20 cellular contexts compared by ENCODE assay signal in the genomic region with DNA sequence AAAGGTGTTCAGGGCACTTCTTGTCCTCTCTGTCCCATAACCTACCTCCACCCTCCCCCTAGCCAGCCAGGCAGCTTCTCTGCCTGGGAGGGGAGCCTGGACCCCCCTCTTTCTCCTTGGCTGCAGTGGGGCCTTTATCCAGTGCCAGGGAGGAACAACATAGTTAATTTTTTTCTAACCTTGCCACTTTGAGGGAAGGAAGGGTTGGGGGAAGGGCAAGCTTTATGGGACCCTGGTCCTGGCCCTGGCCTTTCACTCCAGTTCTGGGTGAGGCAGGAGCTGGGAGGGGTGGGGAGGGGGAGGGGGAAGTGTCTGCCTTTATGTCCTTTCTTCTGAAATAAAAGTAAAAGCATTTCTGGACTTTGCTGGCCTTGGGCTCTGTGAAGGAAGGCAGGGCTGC. TPM values are rescaled to one million over a fixed set of nuclear protein-coding genes. Genes with fewer than 3 reads are reported as not detected.
DNase-seq lines count a peak whose midpoint lies in the region; ATAC-seq, FAIRE-seq and TF ChIP-seq lines count a peak whose summit lies in the region.
"Had no signal": no experiment of that assay in that cellular context is flagged by ENCODE, and none has a peak within 500 bp of the region (broad histone marks: within the 10 kb centered on the region; RNA-seq: fewer than 3 reads in every experiment).

No MANE protein-coding gene starts in this region.

- H3K27ac ChIP-seq in HepG2 (ENCODE audit: extremely low read length, insufficient read depth, low read length) (no peak overlapping the region), right lobe of liver (no peak overlapping the region), PC-3 (ENCODE audit: low read length) (peak overlapping the region; percentile 90), endodermal cell (ENCODE audit: low read depth, low read length) (no peak overlapping the region), transverse colon (no peak overlapping the region)

- CTCF ChIA-PET in HepG2 (lab: Yijun Ruan, JAX; ENCODE audit: low intra/inter-chr PET ratio, low total read pairs) (no interaction called here), PC-3 (lab: Charles Lee) (interaction anchor here (1.2 kb wide), 1 partner anchor 17 kb away, joined by 5 read pairs; no protein-coding TSS in a partner anchor)

- ATAC-seq in HepG2 (no peak), right lobe of liver (no peak), PC-3 (no peak)

- H3K36me3 ChIP-seq in HepG2 (replicated peaks in 1 of 2; ENCODE audit: control insufficient read depth in 1 of 2, insufficient read depth in 2 of 2, low read length in 2 of 2) = peaks cover 0 to 14% of the 10 kb centered on the region in 2 experiments
- peaks cover 0 to 2% (median 0%) of the 10 kb centered on the region in 4 donors for H3K36me3 ChIP-seq in right lobe of liver
- H3K36me3 ChIP-seq in PC-3 (ENCODE audit: low read depth, low read length) = peaks cover 9% of the 10 kb centered on the region; the same call in 1 of the 2 replicates
- H3K36me3 ChIP-seq in endodermal cell (ENCODE audit: control insufficient read depth, insufficient read depth, low read length) = peaks cover 8% of the 10 kb centered on the region
- peaks cover 0 to 8% (median 3%) of the 10 kb centered on the region in 4 donors for H3K36me3 ChIP-seq in transverse colon

- no peak for DNase-seq in HepG2 (ENCODE audit: low spot score)
- DNase-seq in right lobe of liver = no peak
- DNase-seq in PC-3 = no peak
- peak; percentile 58 for DNase-seq in endodermal cell
- no peak for DNase-seq in type B pancreatic cell (ENCODE audit: extremely low spot score, unreplicated experiment)
- DNase-seq in transverse colon = no peak
- no peak for DNase-seq in GM19239 (ENCODE audit: insufficient read length, low spot score)
- no peak for DNase-seq in frontal cortex (ENCODE audit: low spot score in 2 of 2)
- DNase-seq: CD4-positive, CD25-positive, alpha-beta regulatory T cell; EL; KBM-7; NCI-H1048; NCI-H1436 treated with DMSO at 0.1 percent for 48 hours; NCI-H2081; NCI-H2227 treated with DMSO at 0.1 percent for 48 hours; NCI-H524; SIG-M5 had no signal

- TF ChIP-seq EP300 in HepG2 (IDR thresholded peaks at IDR 0.05; ENCODE audit: low read depth in 2 of 2, low read length in 2 of 2) = no peak
- no peak for TF ChIP-seq EP300 in HepG2 (CRISPR knock-in tag; IDR thresholded peaks at IDR 0.05; ENCODE audit: borderline replicate concordance)
- no peak for TF ChIP-seq EP300 in transverse colon (IDR thresholded peaks at IDR 0.05; ENCODE audit: low read depth)

- no TSS peak for BruUV-seq in HepG2 (replicated peaks; lab: Mats Ljungman, UMichigan)
- TSS peak; percentile 19 for BruUV-seq in PC-3 (replicated peaks; lab: Mats Ljungman, UMichigan)

- no peak for TF ChIP-seq RAD21 in HepG2 (CRISPR knock-in tag; IDR thresholded peaks at IDR 0.05)

- H3K9me2 ChIP-seq in PC-3 (replicated peaks; ENCODE audit: low read length) = no peaks in the 10 kb centered on the region

- H3K4me1 Mint-ChIP-seq in endodermal cell (peaks cover 14% of the 10 kb centered on the region), type B pancreatic cell (ENCODE audit: unreplicated experiment) (peaks cover 11% of the 10 kb centered on the region)

- H3K27ac Mint-ChIP-seq in endodermal cell (no peak overlapping the region), type B pancreatic cell (peak overlapping the region; percentile 92)
- H3K27ac Mint-ChIP-seq: CD4-positive, CD25-positive, alpha-beta regulatory T cell had no signal

- POLR2A ChIA-PET in HepG2 (lab: Yijun Ruan, JAX) = interaction anchor here (0.6 kb wide), 1 partner anchor 22 kb away, joined by 3 read pairs; no protein-coding TSS in a partner anchor
- POLR2A ChIA-PET in PC-3 (lab: Charles Lee; ENCODE audit: unreplicated experiment) = interaction anchor here (0.7 kb wide), 1 partner anchor 56 kb away, joined by 6 read pairs; a partner anchor contains a TSS

- H3K4me3 Mint-ChIP-seq in endodermal cell = no peak overlapping the region
- H3K4me3 Mint-ChIP-seq in type B pancreatic cell = peak overlapping the region; percentile 71

- H3K79me2 ChIP-seq in HepG2 (ENCODE audit: insufficient read depth, low read length) (no peaks in the 10 kb centered on the region), PC-3 (ENCODE audit: low read length) (peaks cover 8% of the 10 kb centered on the region)

- in situ Hi-C loops in HepG2 (cut with HindIII; ENCODE audit: extremely low pct_ligation_motif_present, low pct_unique_long_range_greater_than_20kb) (no loop called here), transverse colon (cut with MboI; ENCODE audit: low pct_ligation_motif_present in 1 of 4, low pct_unique_long_range_greater_than_20kb in 1 of 4, low sequenced_read_pairs in 3 of 4) (no loop called here)

- H3K36me3 Mint-ChIP-seq in endodermal cell (ENCODE audit: low read depth) = peaks cover 17% of the 10 kb centered on the region
- H3K36me3 Mint-ChIP-seq in type B pancreatic cell = peaks cover 10% of the 10 kb centered on the region

- H3K4me2 ChIP-seq in HepG2 (ENCODE audit: low read depth, low read length) (no peak overlapping the region), PC-3 (ENCODE audit: low read length) (no peak overlapping the region)

- H3K4me3 ChIP-seq in HepG2 (replicated peaks in 1 of 3; ENCODE audit: insufficient read depth in 1 of 3, low read depth in 2 of 3, low read length in 3 of 3) (no peak overlapping the region), right lobe of liver (no peak overlapping the region), PC-3 (ENCODE audit: low read length) (no peak overlapping the region), endodermal cell (ENCODE audit: low read length) (no peak overlapping the region), transverse colon (no peak overlapping the region)

- no peak overlapping the region for H3K9ac ChIP-seq in HepG2 (ENCODE audit: insufficient read depth, low read depth, low read length)
- no peak overlapping the region for H3K9ac ChIP-seq in PC-3 (ENCODE audit: low read length)
- no peak overlapping the region for H3K9ac ChIP-seq in endodermal cell (ENCODE audit: extremely low read depth, low read length, poor library complexity, severe bottlenecking)

- TF ChIP-seq POLR2A in HepG2 (IDR thresholded peaks at IDR 0.05; ENCODE audit: insufficient read depth in 1 of 2, low read depth in 2 of 2, low read length in 2 of 2) (no peak), right lobe of liver (IDR thresholded peaks at IDR 0.05) (no peak), transverse colon (IDR thresholded peaks at IDR 0.05) (no peak)

- H3K4me1 ChIP-seq in HepG2 (ENCODE audit: insufficient read depth, low read length) = peaks cover 36% of the 10 kb centered on the region
- H3K4me1 ChIP-seq in right lobe of liver = peaks cover 0 to 23% (median 0%) of the 10 kb centered on the region in 4 donors
- peaks cover 65% of the 10 kb centered on the region for H3K4me1 ChIP-seq in PC-3 (ENCODE audit: insufficient read depth, low read length)
- H3K4me1 ChIP-seq in endodermal cell (ENCODE audit: control insufficient read depth, insufficient read depth, low read length) = peaks cover 2% of the 10 kb centered on the region
- peaks cover 24 to 43% (median 33%) of the 10 kb centered on the region in 4 donors for H3K4me1 ChIP-seq in transverse colon

- H3F3A ChIP-seq in PC-3 (ENCODE audit: low read length, unreplicated experiment) = no peaks in the 10 kb centered on the region

- no peak for TF ChIP-seq CTCF in HepG2 (CRISPR knock-in tag; IDR thresholded peaks at IDR 0.05)
- no peak for TF ChIP-seq CTCF in right lobe of liver (IDR thresholded peaks at IDR 0.05)
- TF ChIP-seq CTCF in PC-3 (conservative IDR thresholded peaks at IDR 0.05; ENCODE audit: low read depth, low read length) = no peak
- TF ChIP-seq CTCF in endodermal cell (conservative IDR thresholded peaks at IDR 0.05) = no peak
- TF ChIP-seq CTCF in type B pancreatic cell (conservative IDR thresholded peaks at IDR 0.05) = no peak
- TF ChIP-seq CTCF in transverse colon (IDR thresholded peaks at IDR 0.05) = no peak

- no peaks in the 10 kb centered on the region for H3K9me3 ChIP-seq in HepG2 (ENCODE audit: low read length)
- H3K9me3 ChIP-seq in right lobe of liver = no peaks in the 10 kb centered on the region
- H3K9me3 ChIP-seq in PC-3 (ENCODE audit: low read length) = no peaks in the 10 kb centered on the region
- no peaks in the 10 kb centered on the region for H3K9me3 ChIP-seq in endodermal cell (ENCODE audit: control insufficient read depth, low read length)
- H3K9me3 ChIP-seq in transverse colon = no peaks in the 10 kb centered on the region

- no peaks in the 10 kb centered on the region for H3K9me3 Mint-ChIP-seq in endodermal cell
- no peaks in the 10 kb centered on the region for H3K9me3 Mint-ChIP-seq in type B pancreatic cell

- H4K20me1 ChIP-seq in HepG2 (ENCODE audit: insufficient read depth, low read length) (peaks cover 9% of the 10 kb centered on the region; the same call in 1 of the 2 replicates), PC-3 (ENCODE audit: low read length) (no peaks in the 10 kb centered on the region)

- FAIRE-seq in HepG2 (lab: Jason Lieb, UNC) (no peak), GM19239 (lab: Jason Lieb, UNC) (no peak), frontal cortex (lab: Jason Lieb, UNC) (no peak)
- FAIRE-seq: A204.1, H54 had no signal

- H3K27me3 ChIP-seq in HepG2 (ENCODE audit: control insufficient read depth in 1 of 2, insufficient read depth in 2 of 2, low read length in 2 of 2) (peaks cover 0 to 25% of the 10 kb centered on the region in 2 experiments; a peak in 4 of 5 replicates), right lobe of liver (peaks cover 0 to 16% of the 10 kb centered on the region in 2 donors), PC-3 (ENCODE audit: low read length) (peaks cover 13% of the 10 kb centered on the region), endodermal cell (ENCODE audit: control insufficient read depth, insufficient read depth, low read length, poor library complexity, severe bottlenecking) (peaks cover 43% of the 10 kb centered on the region), transverse colon (peaks cover 47% of the 10 kb centered on the region)

- intact Hi-C loops in HepG2 (cut with micrococcal nuclease; ENCODE audit: unreplicated experiment) = no loop called here
- intact Hi-C loops in right lobe of liver (cut with DNase I) = loop anchor here in 1 of 2 donors (10.0 kb wide), 1 partner anchor 124 kb away; no protein-coding TSS in a partner anchor
- intact Hi-C loops in PC-3 (cut with micrococcal nuclease) = no loop called here
- intact Hi-C loops in transverse colon (cut with DNase I; ENCODE audit: low total_unique reads) = no loop called here

- H3K27me3 Mint-ChIP-seq in endodermal cell (ENCODE audit: insufficient read depth) (peaks cover 49% of the 10 kb centered on the region), type B pancreatic cell (peaks cover 19% of the 10 kb centered on the region)

- H2AFZ ChIP-seq in HepG2 (ENCODE audit: low read length) (no peak overlapping the region), PC-3 (ENCODE audit: low read length) (no peak overlapping the region)

RNA-seq across cellular contexts. Expression of a gene that starts 4.5 kb away (rescaled TPM):
- 0.10 and 0.46 TPM in 2 replicates for total RNA-seq in HepG2 (2016; rRNA removed; fragmentation: Illumina TruSeq; extraction: Trizol)
- 0.18 TPM in 1 of 2 replicates, not detected in the other for total RNA-seq in HepG2 (2016; cell fraction: cytosol; rRNA removed; fragmentation: Illumina TruSeq; extraction: Trizol; ENCODE audit: low read depth)
- 0.52 TPM in 1 of 2 replicates, not detected in the other for total RNA-seq in HepG2 (2016; cell fraction: insoluble cytoplasmic fraction; rRNA removed; fragmentation: Illumina TruSeq; extraction: Trizol)
- 0.10 and 0.15 TPM in 2 replicates for total RNA-seq in HepG2 (2016; cell fraction: membrane; rRNA removed; fragmentation: Illumina TruSeq; extraction: Trizol)
- total RNA-seq in HepG2 (2016; cell fraction: nucleus; rRNA removed; fragmentation: Illumina TruSeq; extraction: Trizol) = 0.44 and 0.78 TPM in 2 replicates
- polyA plus RNA-seq in HepG2 (2011; rRNA removed) = 0.12 and 0.21 TPM in 2 replicates
- 0.12 and 0.23 TPM in 2 replicates for polyA plus RNA-seq in HepG2 (2011; cell fraction: cytosol; rRNA removed)
- polyA plus RNA-seq in HepG2 (2011; cell fraction: nucleus; rRNA removed) = 0.40 and 0.96 TPM in 2 replicates
- 0.09 and 0.31 TPM in 2 replicates for polyA plus RNA-seq in HepG2 (2012)
- polyA plus RNA-seq in HepG2 (2016; cell fraction: cytosol; fragmentation: Illumina TruSeq; extraction: Trizol; ENCODE audit: low read depth) = 0.06 and 0.09 TPM in 2 replicates
- 0.15 and 0.16 TPM in 2 replicates for polyA plus RNA-seq in HepG2 (2016; cell fraction: insoluble cytoplasmic fraction; fragmentation: Illumina TruSeq; extraction: Trizol; ENCODE audit: low read depth)
- polyA plus RNA-seq in HepG2 (2016; cell fraction: membrane; fragmentation: Illumina TruSeq; extraction: Trizol; ENCODE audit: low read depth) = 0.08 TPM in 1 of 2 replicates, not detected in the other
- 0.99 and 1.4 TPM in 2 replicates for polyA plus RNA-seq in HepG2 (2016; cell fraction: nucleus; fragmentation: Illumina TruSeq; extraction: Trizol; ENCODE audit: insufficient read depth, low read depth)
- 0.14 and 0.16 TPM in 2 replicates for polyA minus RNA-seq in HepG2 (2011; rRNA and poly(A)+ RNA removed; ENCODE audit: low replicate concordance)
- 0.69 and 0.88 TPM in 2 replicates for polyA minus RNA-seq in HepG2 (2011; cell fraction: cytosol; rRNA and poly(A)+ RNA removed)
- not detected in 2 replicates for polyA minus RNA-seq in HepG2 (2011; cell fraction: nucleus; rRNA and poly(A)+ RNA removed)
- not detected for total RNA-seq in right lobe of liver
- 1.6 and 2.5 TPM in 2 replicates for total RNA-seq in PC-3 (2014; rRNA removed)
- 1 to 10 TPM in 1 of 2 donors, not detected in 1; 2.8 TPM for total RNA-seq in endodermal cell
- polyA plus RNA-seq in endodermal cell (2013, experiment 1 of 2) = 2.1 TPM
- polyA plus RNA-seq in endodermal cell (2013, experiment 2 of 2) = 5.1 TPM
- 4.2 and 4.4 TPM in 2 replicates for total RNA-seq in type B pancreatic cell (ENCODE audit: low replicate concordance)
- under 1 TPM in 1 of 4 donors, not detected in 3; 0.95 TPM for total RNA-seq in transverse colon
- total RNA-seq in frontal cortex = 7.7 TPM
- total RNA-seq: CD4-positive, CD25-positive, alpha-beta regulatory T cell had no signal
- polyA plus RNA-seq: CD4-positive, CD25-positive, alpha-beta regulatory T cell had no signal

RNA-seq across cellular contexts. Expression of a gene that starts 6.6 kb away (rescaled TPM):
- 57.5 and 77.9 TPM in 2 replicates for total RNA-seq in HepG2 (2016; rRNA removed; fragmentation: Illumina TruSeq; extraction: Trizol)
- 12.5 and 16.2 TPM in 2 replicates for total RNA-seq in HepG2 (2016; cell fraction: cytosol; rRNA removed; fragmentation: Illumina TruSeq; extraction: Trizol; ENCODE audit: low read depth)
- total RNA-seq in HepG2 (2016; cell fraction: insoluble cytoplasmic fraction; rRNA removed; fragmentation: Illumina TruSeq; extraction: Trizol) = 61.5 and 77.2 TPM in 2 replicates
- total RNA-seq in HepG2 (2016; cell fraction: membrane; rRNA removed; fragmentation: Illumina TruSeq; extraction: Trizol) = 27.8 and 28.9 TPM in 2 replicates
- 21.6 and 22.0 TPM in 2 replicates for total RNA-seq in HepG2 (2016; cell fraction: nucleus; rRNA removed; fragmentation: Illumina TruSeq; extraction: Trizol)
- polyA plus RNA-seq in HepG2 (2011; rRNA removed) = 65.2 and 68.1 TPM in 2 replicates
- 72.3 and 73.9 TPM in 2 replicates for polyA plus RNA-seq in HepG2 (2011; cell fraction: cytosol; rRNA removed)
- polyA plus RNA-seq in HepG2 (2011; cell fraction: nucleus; rRNA removed) = 36.3 and 39.1 TPM in 2 replicates
- 37.2 and 44.1 TPM in 2 replicates for polyA plus RNA-seq in HepG2 (2012)
- 12.3 and 17.5 TPM in 2 replicates for polyA plus RNA-seq in HepG2 (2016; cell fraction: cytosol; fragmentation: Illumina TruSeq; extraction: Trizol; ENCODE audit: low read depth)
- 79.7 and 84.4 TPM in 2 replicates for polyA plus RNA-seq in HepG2 (2016; cell fraction: insoluble cytoplasmic fraction; fragmentation: Illumina TruSeq; extraction: Trizol; ENCODE audit: low read depth)
- 20.4 and 24.4 TPM in 2 replicates for polyA plus RNA-seq in HepG2 (2016; cell fraction: membrane; fragmentation: Illumina TruSeq; extraction: Trizol; ENCODE audit: low read depth)
- 37.5 and 48.7 TPM in 2 replicates for polyA plus RNA-seq in HepG2 (2016; cell fraction: nucleus; fragmentation: Illumina TruSeq; extraction: Trizol; ENCODE audit: insufficient read depth, low read depth)
- polyA minus RNA-seq in HepG2 (2011; rRNA and poly(A)+ RNA removed; ENCODE audit: low replicate concordance) = 27.0 and 72.1 TPM in 2 replicates
- polyA minus RNA-seq in HepG2 (2011; cell fraction: cytosol; rRNA and poly(A)+ RNA removed) = 13.5 and 15.9 TPM in 2 replicates
- polyA minus RNA-seq in HepG2 (2011; cell fraction: nucleus; rRNA and poly(A)+ RNA removed) = 6.6 and 8.1 TPM in 2 replicates
- 10 to 100 TPM; 24.0 to 56.5 (median 26.4) TPM for total RNA-seq in right lobe of liver
- total RNA-seq in PC-3 (2014; rRNA removed) = 148 and 190 TPM in 2 replicates
- total RNA-seq in endodermal cell = 10 to 100 TPM; 43.8 to 50.2 TPM
- polyA plus RNA-seq in endodermal cell (2013, experiment 1 of 2) = 59.8 TPM
- polyA plus RNA-seq in endodermal cell (2013, experiment 2 of 2) = 59.3 TPM
- total RNA-seq in type B pancreatic cell (ENCODE audit: low replicate concordance) = 59.8 and 98.8 TPM in 2 replicates
- total RNA-seq in transverse colon = 10 to 100 TPM; 18.3 to 87.3 (median 54.0) TPM
- 139 TPM for total RNA-seq in frontal cortex

RNA-seq across cellular contexts. Expression of a gene that starts 19.2 kb away (rescaled TPM):
- total RNA-seq in HepG2 (2016; rRNA removed; fragmentation: Illumina TruSeq; extraction: Trizol) (not detected in 2 replicates), right lobe of liver (not detected), PC-3 (2014; rRNA removed) (0.26 TPM in 1 of 2 replicates, not detected in the other), endodermal cell (under 1 TPM; 0.15 to 0.20 TPM), type B pancreatic cell (ENCODE audit: low replicate concordance) (not detected in 2 replicates), transverse colon (not detected), frontal cortex (0.82 TPM)
- not detected in 2 replicates for total RNA-seq in HepG2 (2016; cell fraction: cytosol; rRNA removed; fragmentation: Illumina TruSeq; extraction: Trizol; ENCODE audit: low read depth)
- not detected in 2 replicates for total RNA-seq in HepG2 (2016; cell fraction: insoluble cytoplasmic fraction; rRNA removed; fragmentation: Illumina TruSeq; extraction: Trizol)
- not detected in 2 replicates for total RNA-seq in HepG2 (2016; cell fraction: membrane; rRNA removed; fragmentation: Illumina TruSeq; extraction: Trizol)
- total RNA-seq in HepG2 (2016; cell fraction: nucleus; rRNA removed; fragmentation: Illumina TruSeq; extraction: Trizol) = not detected in 2 replicates
- polyA plus RNA-seq in HepG2 (2011; rRNA removed) = 0.04 TPM in 1 of 2 replicates, not detected in the other
- 0.04 and 0.05 TPM in 2 replicates for polyA plus RNA-seq in HepG2 (2011; cell fraction: cytosol; rRNA removed)
- polyA plus RNA-seq in HepG2 (2011; cell fraction: nucleus; rRNA removed) = 0.24 and 0.34 TPM in 2 replicates
- polyA plus RNA-seq in HepG2 (2012) = 0.12 TPM in 1 of 2 replicates, not detected in the other
- polyA plus RNA-seq in HepG2 (2016; cell fraction: cytosol; fragmentation: Illumina TruSeq; extraction: Trizol; ENCODE audit: low read depth) = not detected in 2 replicates
- polyA plus RNA-seq in HepG2 (2016; cell fraction: insoluble cytoplasmic fraction; fragmentation: Illumina TruSeq; extraction: Trizol; ENCODE audit: low read depth) = not detected in 2 replicates
- polyA plus RNA-seq in HepG2 (2016; cell fraction: membrane; fragmentation: Illumina TruSeq; extraction: Trizol; ENCODE audit: low read depth) = not detected in 2 replicates
- not detected in 2 replicates for polyA plus RNA-seq in HepG2 (2016; cell fraction: nucleus; fragmentation: Illumina TruSeq; extraction: Trizol; ENCODE audit: insufficient read depth, low read depth)
- polyA minus RNA-seq in HepG2 (2011; rRNA and poly(A)+ RNA removed; ENCODE audit: low replicate concordance) = not detected in 2 replicates
- polyA minus RNA-seq in HepG2 (2011; cell fraction: cytosol; rRNA and poly(A)+ RNA removed) = not detected in 2 replicates
- not detected in 2 replicates for polyA minus RNA-seq in HepG2 (2011; cell fraction: nucleus; rRNA and poly(A)+ RNA removed)
- 1.4 TPM for polyA plus RNA-seq in endodermal cell (2013, experiment 1 of 2)
- 0.95 TPM for polyA plus RNA-seq in endodermal cell (2013, experiment 2 of 2)
- total RNA-seq: CD4-positive, CD25-positive, alpha-beta regulatory T cell; HT1080 had no signal
- polyA plus RNA-seq: CD4-positive, CD25-positive, alpha-beta regulatory T cell had no signal

RNA-seq across cellular contexts. Expression of a gene that starts 34.0 kb away (rescaled TPM):
- total RNA-seq in HepG2 (2016; rRNA removed; fragmentation: Illumina TruSeq; extraction: Trizol) (9.2 and 21.2 TPM in 2 replicates), right lobe of liver (100 to 1,000 TPM in 3 of 6 experiments, 10 to 100 TPM in 2, 1 to 10 TPM in 1; 5.4 to 497 (median 98.6) TPM), PC-3 (2014; rRNA removed) (46.1 and 52.5 TPM in 2 replicates), endodermal cell (1 to 10 TPM in 1 of 2 donors, under 1 TPM in 1; 0.89 to 4.9 TPM), type B pancreatic cell (ENCODE audit: low replicate concordance) (0.14 and 1.5 TPM in 2 replicates), transverse colon (10 to 100 TPM in 1 of 4 donors, 1 to 10 TPM in 3; 1.3 to 26.2 (median 5.5) TPM), frontal cortex (under 0.01 TPM)
- 3.3 and 3.6 TPM in 2 replicates for total RNA-seq in HepG2 (2016; cell fraction: cytosol; rRNA removed; fragmentation: Illumina TruSeq; extraction: Trizol; ENCODE audit: low read depth)
- 8.0 and 21.0 TPM in 2 replicates for total RNA-seq in HepG2 (2016; cell fraction: insoluble cytoplasmic fraction; rRNA removed; fragmentation: Illumina TruSeq; extraction: Trizol)
- 8.0 and 9.1 TPM in 2 replicates for total RNA-seq in HepG2 (2016; cell fraction: membrane; rRNA removed; fragmentation: Illumina TruSeq; extraction: Trizol)
- total RNA-seq in HepG2 (2016; cell fraction: nucleus; rRNA removed; fragmentation: Illumina TruSeq; extraction: Trizol) = 18.0 and 20.9 TPM in 2 replicates
- 1,576 and 2,365 TPM in 2 replicates for polyA plus RNA-seq in HepG2 (2011; rRNA removed)
- 1,491 and 1,809 TPM in 2 replicates for polyA plus RNA-seq in HepG2 (2011; cell fraction: cytosol; rRNA removed)
- polyA plus RNA-seq in HepG2 (2011; cell fraction: nucleus; rRNA removed) = 562 and 817 TPM in 2 replicates
- 545 and 706 TPM in 2 replicates for polyA plus RNA-seq in HepG2 (2012)
- polyA plus RNA-seq in HepG2 (2016; cell fraction: cytosol; fragmentation: Illumina TruSeq; extraction: Trizol; ENCODE audit: low read depth) = 3.7 and 4.4 TPM in 2 replicates
- 9.1 and 11.4 TPM in 2 replicates for polyA plus RNA-seq in HepG2 (2016; cell fraction: insoluble cytoplasmic fraction; fragmentation: Illumina TruSeq; extraction: Trizol; ENCODE audit: low read depth)
- 6.1 and 6.8 TPM in 2 replicates for polyA plus RNA-seq in HepG2 (2016; cell fraction: membrane; fragmentation: Illumina TruSeq; extraction: Trizol; ENCODE audit: low read depth)
- polyA plus RNA-seq in HepG2 (2016; cell fraction: nucleus; fragmentation: Illumina TruSeq; extraction: Trizol; ENCODE audit: insufficient read depth, low read depth) = 38.3 and 38.7 TPM in 2 replicates
- 6.3 and 1,949 TPM in 2 replicates for polyA minus RNA-seq in HepG2 (2011; rRNA and poly(A)+ RNA removed; ENCODE audit: low replicate concordance)
- 904 and 1,305 TPM in 2 replicates for polyA minus RNA-seq in HepG2 (2011; cell fraction: cytosol; rRNA and poly(A)+ RNA removed)
- polyA minus RNA-seq in HepG2 (2011; cell fraction: nucleus; rRNA and poly(A)+ RNA removed) = 242 and 430 TPM in 2 replicates
- 6.6 TPM for polyA plus RNA-seq in endodermal cell (2013, experiment 1 of 2)
- polyA plus RNA-seq in endodermal cell (2013, experiment 2 of 2) = 8.2 TPM
- polyA plus RNA-seq: CD4-positive, CD25-positive, alpha-beta regulatory T cell had no signal

RNA-seq across cellular contexts. Expression of a gene that starts 39.9 kb away (rescaled TPM):
- total RNA-seq in HepG2 (2016; rRNA removed; fragmentation: Illumina TruSeq; extraction: Trizol) = 5.5 and 22.5 TPM in 2 replicates
- total RNA-seq in HepG2 (2016; cell fraction: cytosol; rRNA removed; fragmentation: Illumina TruSeq; extraction: Trizol; ENCODE audit: low read depth) = 4.9 TPM in 2 replicates
- total RNA-seq in HepG2 (2016; cell fraction: insoluble cytoplasmic fraction; rRNA removed; fragmentation: Illumina TruSeq; extraction: Trizol) = 5.7 and 22.7 TPM in 2 replicates
- total RNA-seq in HepG2 (2016; cell fraction: membrane; rRNA removed; fragmentation: Illumina TruSeq; extraction: Trizol) = 4.8 and 5.0 TPM in 2 replicates
- 38.2 and 46.4 TPM in 2 replicates for total RNA-seq in HepG2 (2016; cell fraction: nucleus; rRNA removed; fragmentation: Illumina TruSeq; extraction: Trizol)
- 30.5 and 39.2 TPM in 2 replicates for polyA plus RNA-seq in HepG2 (2011; rRNA removed)
- 16.6 and 17.2 TPM in 2 replicates for polyA plus RNA-seq in HepG2 (2011; cell fraction: cytosol; rRNA removed)
- polyA plus RNA-seq in HepG2 (2011; cell fraction: nucleus; rRNA removed) = 82.9 and 84.5 TPM in 2 replicates
- polyA plus RNA-seq in HepG2 (2012) = 17.1 and 24.2 TPM in 2 replicates
- polyA plus RNA-seq in HepG2 (2016; cell fraction: cytosol; fragmentation: Illumina TruSeq; extraction: Trizol; ENCODE audit: low read depth) = 1.8 and 2.5 TPM in 2 replicates
- polyA plus RNA-seq in HepG2 (2016; cell fraction: insoluble cytoplasmic fraction; fragmentation: Illumina TruSeq; extraction: Trizol; ENCODE audit: low read depth) = 5.6 and 6.9 TPM in 2 replicates
- polyA plus RNA-seq in HepG2 (2016; cell fraction: membrane; fragmentation: Illumina TruSeq; extraction: Trizol; ENCODE audit: low read depth) = 2.9 and 3.0 TPM in 2 replicates
- 38.7 and 42.5 TPM in 2 replicates for polyA plus RNA-seq in HepG2 (2016; cell fraction: nucleus; fragmentation: Illumina TruSeq; extraction: Trizol; ENCODE audit: insufficient read depth, low read depth)
- polyA minus RNA-seq in HepG2 (2011; rRNA and poly(A)+ RNA removed; ENCODE audit: low replicate concordance) = 121 TPM in 1 of 2 replicates, not detected in the other
- 14.9 and 15.6 TPM in 2 replicates for polyA minus RNA-seq in HepG2 (2011; cell fraction: cytosol; rRNA and poly(A)+ RNA removed)
- polyA minus RNA-seq in HepG2 (2011; cell fraction: nucleus; rRNA and poly(A)+ RNA removed) = 233 and 284 TPM in 2 replicates
- total RNA-seq in right lobe of liver = 10 to 100 TPM in 5 of 6 experiments, 1 to 10 TPM in 1; 8.4 to 28.6 (median 15.7) TPM
- not detected in 2 replicates for total RNA-seq in PC-3 (2014; rRNA removed)
- 1 to 10 TPM in 1 of 2 donors, not detected in 1; 1.3 TPM for total RNA-seq in endodermal cell
- not detected for polyA plus RNA-seq in endodermal cell (2013, experiment 1 of 2)
- polyA plus RNA-seq in endodermal cell (2013, experiment 2 of 2) = not detected
- 0.94 and 1.1 TPM in 2 replicates for total RNA-seq in type B pancreatic cell (ENCODE audit: low replicate concordance)
- total RNA-seq in transverse colon = 10 to 100 TPM; 31.7 to 56.9 (median 44.3) TPM
- total RNA-seq in frontal cortex = not detected
- total RNA-seq: CD4-positive, CD25-positive, alpha-beta regulatory T cell had no signal
- polyA plus RNA-seq: CD4-positive, CD25-positive, alpha-beta regulatory T cell had no signal
